13 cellular contexts compared by ENCODE assay signal in the genomic region with DNA sequence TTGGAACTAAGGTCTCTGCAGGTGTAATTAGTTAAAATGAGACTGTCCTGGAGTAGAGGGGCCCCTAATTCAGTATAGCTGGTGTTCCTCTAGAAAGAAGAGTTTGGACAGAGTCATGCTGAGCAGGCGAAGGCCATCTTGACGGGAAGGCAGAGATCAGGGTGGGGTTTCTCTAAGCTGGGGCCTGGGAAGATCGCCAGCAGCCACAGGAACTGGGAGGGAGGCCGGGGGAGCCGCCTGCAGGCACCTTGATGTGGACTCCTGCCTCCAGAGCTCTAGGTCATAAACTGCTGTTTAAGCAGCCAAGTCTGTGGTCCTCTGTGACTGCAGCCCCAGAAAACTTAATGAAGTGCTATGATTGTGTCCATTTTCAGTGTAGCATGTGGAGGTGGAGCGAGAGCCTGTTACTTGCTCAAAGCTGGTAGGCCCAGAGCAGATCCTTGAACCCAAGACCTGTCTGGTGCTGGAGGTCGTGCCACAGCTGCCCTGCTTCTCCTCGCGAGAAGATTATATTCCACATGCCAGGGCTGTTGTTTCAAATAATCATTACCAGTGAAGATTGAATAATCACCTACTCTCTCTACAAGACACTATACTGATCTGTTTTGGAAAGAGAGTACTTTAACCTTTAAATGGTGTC.
DNase-seq lines count a peak whose midpoint lies in the region; ATAC-seq and TF ChIP-seq lines count a peak whose summit lies in the region.
"Had no signal": no experiment of that assay in that cellular context is flagged by ENCODE, and none has a peak within 500 bp of the region (broad histone marks: within the 10 kb centered on the region; RNA-seq: fewer than 3 reads in every experiment).

No MANE protein-coding gene starts in this region.

- no peaks in the 10 kb centered on the region for H3K36me3 Mint-ChIP-seq in CD8-positive, alpha-beta T cell
- H3K36me3 Mint-ChIP-seq in activated CD8-positive, alpha-beta T cell treated with anti-CD3 and anti-CD28 coated beads, Interleukin-2, amount 10 ng/mL, durations not matched to agents 7 days and 5 days (ENCODE audit: low read depth), result no peaks in the 10 kb centered on the region

- intact Hi-C loops in CD8-positive, alpha-beta T cell (cut with DNase I, micrococcal nuclease), result no loop called here
- intact Hi-C loops in left ventricle myocardium superior (cut with micrococcal nuclease), result no loop called here

- CTCF ChIA-PET in CD8-positive, alpha-beta T cell (lab: Charles Lee), result no interaction called here
- CTCF ChIA-PET in activated CD8-positive, alpha-beta T cell treated with anti-CD3 and anti-CD28 coated beads, Interleukin-2, amount 10 ng/mL, durations not matched to agents 7 days and 5 days (lab: Charles Lee), result no interaction called here

- H3K27ac ChIP-seq in CD8-positive, alpha-beta T cell (ENCODE audit: low read depth, low read length), result no peak overlapping the region
- H3K27ac ChIP-seq: coronary artery, suprapubic skin had no signal

- no peaks in the 10 kb centered on the region for H3K27me3 ChIP-seq in CD8-positive, alpha-beta T cell (ENCODE audit: insufficient read depth, low read length)
- no peaks in the 10 kb centered on the region for H3K27me3 ChIP-seq in H7 (ENCODE audit: control insufficient read depth, insufficient read depth, low read length)
- H3K27me3 ChIP-seq: suprapubic skin had no signal

- peak overlapping the region; percentile 79 for H3K27ac Mint-ChIP-seq in CD8-positive, alpha-beta T cell
- peak overlapping the region; percentile 70 for H3K27ac Mint-ChIP-seq in activated CD8-positive, alpha-beta T cell treated with anti-CD3 and anti-CD28 coated beads, Interleukin-2, amount 10 ng/mL, durations not matched to agents 7 days and 5 days

- no peaks in the 10 kb centered on the region for H3K9me3 Mint-ChIP-seq in CD8-positive, alpha-beta T cell
- H3K9me3 Mint-ChIP-seq in activated CD8-positive, alpha-beta T cell treated with anti-CD3 and anti-CD28 coated beads, Interleukin-2, amount 10 ng/mL, durations not matched to agents 7 days and 5 days (ENCODE audit: insufficient read depth), result no peaks in the 10 kb centered on the region

- no peaks in the 10 kb centered on the region for H3K27me3 Mint-ChIP-seq in CD8-positive, alpha-beta T cell (ENCODE audit: low read depth)
- H3K27me3 Mint-ChIP-seq in activated CD8-positive, alpha-beta T cell treated with anti-CD3 and anti-CD28 coated beads, Interleukin-2, amount 10 ng/mL, durations not matched to agents 7 days and 5 days (ENCODE audit: low read depth), result no peaks in the 10 kb centered on the region

- H3K4me1 Mint-ChIP-seq in CD8-positive, alpha-beta T cell (ENCODE audit: low read depth), result peaks cover 22% of the 10 kb centered on the region
- H3K4me1 Mint-ChIP-seq in activated CD8-positive, alpha-beta T cell treated with anti-CD3 and anti-CD28 coated beads, Interleukin-2, amount 10 ng/mL, durations not matched to agents 7 days and 5 days (ENCODE audit: low read depth), result peaks cover 18% of the 10 kb centered on the region

- H3K4me1 ChIP-seq in CD8-positive, alpha-beta T cell (ENCODE audit: insufficient read depth, low read length), result peaks cover 23% of the 10 kb centered on the region
- H3K4me1 ChIP-seq: suprapubic skin had no signal

- no peak for DNase-seq in CD8-positive, alpha-beta T cell
- DNase-seq in H7, result peak; percentile 41
- DNase-seq in activated CD8-positive, alpha-beta T cell treated with anti-CD3 and anti-CD28 coated beads, Interleukin-2, amount 10 ng/mL, durations not matched to agents 7 days and 5 days, result peak; percentile 18
- peak; percentile 54 for DNase-seq in left ventricle myocardium superior
- DNase-seq in NCI-H146 (lab: John Stamatoyannopoulos, UW), result no peak
- no peak for DNase-seq in cerebellar cortex (ENCODE audit: low spot score)
- no peak for DNase-seq in 8988T
- DNase-seq: Karpas-422, retina had no signal

- H3K9me3 ChIP-seq in CD8-positive, alpha-beta T cell (ENCODE audit: low read length), result no peaks in the 10 kb centered on the region
- H3K9me3 ChIP-seq: suprapubic skin had no signal

- H3K4me3 ChIP-seq in CD8-positive, alpha-beta T cell (ENCODE audit: low read depth, low read length), result no peak overlapping the region
- H3K4me3 ChIP-seq in H7 (ENCODE audit: insufficient read depth, low read depth, low read length), result no peak overlapping the region
- H3K4me3 ChIP-seq: coronary artery, suprapubic skin had no signal

- no peak for ATAC-seq in CD8-positive, alpha-beta T cell
- ATAC-seq in activated CD8-positive, alpha-beta T cell treated with anti-CD3 and anti-CD28 coated beads, Interleukin-2, amount 10 ng/mL, durations not matched to agents 7 days and 5 days, result no peak
- peak; percentile 72 for ATAC-seq in left ventricle myocardium superior
- no peak for ATAC-seq in HG03439 (IDR thresholded peaks at IDR 0.05; ENCODE audit: unreplicated experiment)
- ATAC-seq: Panc1 had no signal

- POLR2A ChIA-PET in CD8-positive, alpha-beta T cell (lab: Charles Lee), result no interaction called here
- POLR2A ChIA-PET in activated CD8-positive, alpha-beta T cell treated with anti-CD3 and anti-CD28 coated beads, Interleukin-2, amount 10 ng/mL, durations not matched to agents 7 days and 5 days (lab: Charles Lee), result interaction anchor here (0.6 kb wide), 1 partner anchor 69 kb away, joined by 3 read pairs; no protein-coding TSS in a partner anchor

- no peak overlapping the region for H3K4me3 Mint-ChIP-seq in CD8-positive, alpha-beta T cell
- H3K4me3 Mint-ChIP-seq in activated CD8-positive, alpha-beta T cell treated with anti-CD3 and anti-CD28 coated beads, Interleukin-2, amount 10 ng/mL, durations not matched to agents 7 days and 5 days, result no peak overlapping the region

- no peak for TF ChIP-seq CTCF in CD8-positive, alpha-beta T cell (IDR thresholded peaks at IDR 0.05)

- no peaks in the 10 kb centered on the region for H3K36me3 ChIP-seq in CD8-positive, alpha-beta T cell (ENCODE audit: insufficient read depth, low read length)
- no peaks in the 10 kb centered on the region for H3K36me3 ChIP-seq in H7 (replicated peaks; ENCODE audit: control insufficient read depth, insufficient read depth, low read length)
- H3K36me3 ChIP-seq: suprapubic skin had no signal

Comparison
In these comparisons a context has a peak if more than half of its experiments do, and no peak if none do; other contexts are left out.
1. DNase-seq: peak in H7 (single experiment), activated CD8-positive, alpha-beta T cell treated with anti-CD3 and anti-CD28 coated beads, Interleukin-2, amount 10 ng/mL, durations not matched to agents 7 days and 5 days (single experiment) and left ventricle myocardium superior (single experiment); none in CD8-positive, alpha-beta T cell (0 of 7), NCI-H146 (single experiment), cerebellar cortex (single experiment) and 8988T (single experiment).